In genomic region chr10:99519690-99520039, GRCh38 we compare ENCODE assay signal across 20 cellular contexts. TPM values are rescaled to one million over a fixed set of nuclear protein-coding genes. Genes with fewer than 3 reads are reported as not detected.
"Had no signal": no experiment of that assay in that cellular context is flagged by ENCODE, and none has a peak within 500 bp of the region (broad histone marks: within the 10 kb centered on the region; RNA-seq: fewer than 3 reads in every experiment).

No MANE protein-coding gene starts in this region.

- H3K27ac ChIP-seq: gastrocnemius medialis, prostate gland, VCaP had no signal

- H3K36me3 ChIP-seq: gastrocnemius medialis, heart left ventricle, prostate gland had no signal

- H3K27ac Mint-ChIP-seq: activated T-helper 17 cell treated with anti-CD3 and anti-CD28 coated beads, Interleukin-2, amount 50 U/mL, for 72 hours; natural killer cell treated with Interleukin-12 subunit alpha and Interleukin-12 subunit beta and Interleukin-15 and Interleukin-18, amount 100 ng/mL, for 72 hours; stimulated activated naive CD8-positive, alpha-beta T cell treated with anti-CD3 and anti-CD28 coated beads, Interleukin-15, amount 100 ng/mL, for 72 hours had no signal

- H3K4me3 Mint-ChIP-seq: activated T-helper 17 cell treated with anti-CD3 and anti-CD28 coated beads, Interleukin-2, amount 50 U/mL, for 72 hours; natural killer cell treated with Interleukin-12 subunit alpha and Interleukin-12 subunit beta and Interleukin-15 and Interleukin-18, amount 100 ng/mL, for 72 hours; stimulated activated naive CD8-positive, alpha-beta T cell treated with anti-CD3 and anti-CD28 coated beads, Interleukin-15, amount 100 ng/mL, for 72 hours had no signal

- H3K9me3 Mint-ChIP-seq: activated T-helper 17 cell treated with anti-CD3 and anti-CD28 coated beads, Interleukin-2, amount 50 U/mL, for 72 hours; natural killer cell treated with Interleukin-12 subunit alpha and Interleukin-12 subunit beta and Interleukin-15 and Interleukin-18, amount 100 ng/mL, for 72 hours; stimulated activated naive CD8-positive, alpha-beta T cell treated with anti-CD3 and anti-CD28 coated beads, Interleukin-15, amount 100 ng/mL, for 72 hours had no signal

- H3K9me3 ChIP-seq: gastrocnemius medialis, heart left ventricle, mucosa of descending colon, prostate gland had no signal

- H3K4me3 ChIP-seq: heart left ventricle, mucosa of descending colon, prostate gland, smooth muscle cell had no signal

- H3K4me1 ChIP-seq: prostate gland had no signal

- DNase-seq: activated CD4-positive, alpha-beta T cell treated with anti-CD3 and anti-CD28 coated beads, Interleukin-2, amount 50 U/mL, for 48 hours; activated naive CD4-positive, alpha-beta T cell treated with Interleukin-2 at 50 U/mL for 16 hours; aorta; cerebellar nuclear complex; dermis blood vessel endothelial cell; gastrocnemius medialis; heart left ventricle; occipital lobe; stimulated activated naive CD8-positive, alpha-beta T cell treated with anti-CD3 and anti-CD28 coated beads, Interleukin-15, amount 100 ng/mL, for 72 hours had no signal

- H3K36me3 Mint-ChIP-seq: natural killer cell treated with Interleukin-12 subunit alpha and Interleukin-12 subunit beta and Interleukin-15 and Interleukin-18, amount 100 ng/mL, for 72 hours had no signal

- ATAC-seq: activated T-helper 17 cell treated with anti-CD3 and anti-CD28 coated beads, Interleukin-2, amount 50 U/mL, for 72 hours; gastrocnemius medialis; heart left ventricle; left lobe of liver; natural killer cell treated with Interleukin-12 subunit alpha and Interleukin-12 subunit beta and Interleukin-15 and Interleukin-18, amount 100 ng/mL, for 72 hours; stimulated activated naive CD8-positive, alpha-beta T cell treated with anti-CD3 and anti-CD28 coated beads, Interleukin-15, amount 100 ng/mL, for 72 hours had no signal

RNA-seq across cellular contexts. Expression of gene NKX2-3, which starts 13.1 kb away (rescaled TPM):
- total RNA-seq: activated T-helper 17 cell treated with anti-CD3 and anti-CD28 coated beads, Interleukin-2, amount 50 U/mL, for 72 hours; dermis blood vessel endothelial cell; epithelial cell of proximal tubule; gastrocnemius medialis; heart left ventricle; lung microvascular endothelial cell; natural killer cell treated with Interleukin-12 subunit alpha and Interleukin-12 subunit beta and Interleukin-15 and Interleukin-18, amount 100 ng/mL, for 72 hours; occipital lobe; prostate gland; smooth muscle cell; T-helper 1 cell treated with Interleukin-12 subunit alpha and Interleukin-12 subunit beta and Interleukin-4 antibody, amounts not matched to agents 30 ng/mL and 1 ng/mL, for 36 hours had no signal
- polyA plus RNA-seq: heart left ventricle, keratinocyte, smooth muscle cell had no signal
